ENCODE assay signal across 2 cellular contexts in the genomic region with DNA sequence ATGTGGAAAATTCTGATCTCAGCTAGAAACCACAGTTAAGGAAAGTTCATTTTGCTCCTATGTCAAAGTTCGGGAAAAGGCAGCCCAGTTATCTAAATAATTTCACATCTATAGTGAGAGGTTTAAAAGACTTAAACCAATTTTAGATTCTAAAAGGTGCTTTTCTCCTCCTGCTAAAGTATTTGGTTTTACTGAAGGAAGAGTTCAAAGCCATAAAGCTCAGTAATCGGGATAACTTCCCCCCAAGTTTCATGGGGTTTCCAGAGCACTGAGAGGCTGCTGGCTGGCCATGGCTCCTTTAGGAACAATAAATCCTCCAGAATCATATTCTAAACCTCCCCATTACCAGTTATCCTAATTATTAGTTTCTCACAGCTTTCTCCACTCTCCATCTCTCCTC.
TF ChIP-seq lines count a peak whose summit lies in the region.

No MANE protein-coding gene starts in this region.

TF ChIP-seq in GM23338, 12 proteins besides CTCF, POLR2A, EP300 and RAD21 (continued from another document):
- TF ChIP-seq, protein P1, sequence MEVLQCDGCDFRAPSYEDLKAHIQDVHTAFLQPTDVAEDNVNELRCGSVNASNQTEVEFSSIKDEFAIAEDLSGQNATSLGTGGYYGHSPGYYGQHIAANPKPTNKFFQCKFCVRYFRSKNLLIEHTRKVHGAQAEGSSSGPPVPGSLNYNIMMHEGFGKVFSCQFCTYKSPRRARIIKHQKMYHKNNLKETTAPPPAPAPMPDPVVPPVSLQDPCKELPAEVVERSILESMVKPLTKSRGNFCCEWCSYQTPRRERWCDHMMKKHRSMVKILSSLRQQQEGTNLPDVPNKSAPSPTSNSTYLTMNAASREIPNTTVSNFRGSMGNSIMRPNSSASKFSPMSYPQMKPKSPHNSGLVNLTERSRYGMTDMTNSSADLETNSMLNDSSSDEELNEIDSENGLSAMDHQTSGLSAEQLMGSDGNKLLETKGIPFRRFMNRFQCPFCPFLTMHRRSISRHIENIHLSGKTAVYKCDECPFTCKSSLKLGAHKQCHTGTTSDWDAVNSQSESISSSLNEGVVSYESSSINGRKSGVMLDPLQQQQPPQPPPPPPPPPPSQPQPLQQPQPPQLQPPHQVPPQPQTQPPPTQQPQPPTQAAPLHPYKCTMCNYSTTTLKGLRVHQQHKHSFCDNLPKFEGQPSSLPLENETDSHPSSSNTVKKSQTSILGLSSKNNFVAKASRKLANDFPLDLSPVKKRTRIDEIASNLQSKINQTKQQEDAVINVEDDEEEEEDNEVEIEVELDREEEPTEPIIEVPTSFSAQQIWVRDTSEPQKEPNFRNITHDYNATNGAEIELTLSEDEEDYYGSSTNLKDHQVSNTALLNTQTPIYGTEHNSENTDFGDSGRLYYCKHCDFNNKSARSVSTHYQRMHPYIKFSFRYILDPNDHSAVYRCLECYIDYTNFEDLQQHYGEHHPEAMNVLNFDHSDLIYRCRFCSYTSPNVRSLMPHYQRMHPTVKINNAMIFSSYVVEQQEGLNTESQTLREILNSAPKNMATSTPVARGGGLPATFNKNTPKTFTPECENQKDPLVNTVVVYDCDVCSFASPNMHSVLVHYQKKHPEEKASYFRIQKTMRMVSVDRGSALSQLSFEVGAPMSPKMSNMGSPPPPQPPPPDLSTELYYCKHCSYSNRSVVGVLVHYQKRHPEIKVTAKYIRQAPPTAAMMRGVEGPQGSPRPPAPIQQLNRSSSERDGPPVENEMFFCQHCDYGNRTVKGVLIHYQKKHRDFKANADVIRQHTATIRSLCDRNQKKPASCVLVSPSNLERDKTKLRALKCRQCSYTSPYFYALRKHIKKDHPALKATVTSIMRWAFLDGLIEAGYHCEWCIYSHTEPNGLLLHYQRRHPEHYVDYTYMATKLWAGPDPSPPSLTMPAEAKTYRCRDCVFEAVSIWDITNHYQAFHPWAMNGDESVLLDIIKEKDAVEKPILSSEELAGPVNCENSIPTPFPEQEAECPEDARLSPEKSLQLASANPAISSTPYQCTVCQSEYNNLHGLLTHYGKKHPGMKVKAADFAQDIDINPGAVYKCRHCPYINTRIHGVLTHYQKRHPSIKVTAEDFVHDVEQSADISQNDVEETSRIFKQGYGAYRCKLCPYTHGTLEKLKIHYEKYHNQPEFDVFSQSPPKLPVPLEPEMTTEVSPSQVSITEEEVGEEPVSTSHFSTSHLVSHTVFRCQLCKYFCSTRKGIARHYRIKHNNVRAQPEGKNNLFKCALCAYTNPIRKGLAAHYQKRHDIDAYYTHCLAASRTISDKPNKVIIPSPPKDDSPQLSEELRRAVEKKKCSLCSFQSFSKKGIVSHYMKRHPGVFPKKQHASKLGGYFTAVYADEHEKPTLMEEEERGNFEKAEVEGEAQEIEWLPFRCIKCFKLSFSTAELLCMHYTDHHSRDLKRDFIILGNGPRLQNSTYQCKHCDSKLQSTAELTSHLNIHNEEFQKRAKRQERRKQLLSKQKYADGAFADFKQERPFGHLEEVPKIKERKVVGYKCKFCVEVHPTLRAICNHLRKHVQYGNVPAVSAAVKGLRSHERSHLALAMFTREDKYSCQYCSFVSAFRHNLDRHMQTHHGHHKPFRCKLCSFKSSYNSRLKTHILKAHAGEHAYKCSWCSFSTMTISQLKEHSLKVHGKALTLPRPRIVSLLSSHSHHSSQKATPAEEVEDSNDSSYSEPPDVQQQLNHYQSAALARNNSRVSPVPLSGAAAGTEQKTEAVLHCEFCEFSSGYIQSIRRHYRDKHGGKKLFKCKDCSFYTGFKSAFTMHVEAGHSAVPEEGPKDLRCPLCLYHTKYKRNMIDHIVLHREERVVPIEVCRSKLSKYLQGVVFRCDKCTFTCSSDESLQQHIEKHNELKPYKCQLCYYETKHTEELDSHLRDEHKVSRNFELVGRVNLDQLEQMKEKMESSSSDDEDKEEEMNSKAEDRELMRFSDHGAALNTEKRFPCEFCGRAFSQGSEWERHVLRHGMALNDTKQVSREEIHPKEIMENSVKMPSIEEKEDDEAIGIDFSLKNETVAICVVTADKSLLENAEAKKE (CRISPR knock-in tag; IDR thresholded peaks at IDR 0.05) = no peak
- no peak for TF ChIP-seq ZNF331 (CRISPR knock-in tag; IDR thresholded peaks at IDR 0.05; ENCODE audit: low read depth)
- TF ChIP-seq, protein P2, sequence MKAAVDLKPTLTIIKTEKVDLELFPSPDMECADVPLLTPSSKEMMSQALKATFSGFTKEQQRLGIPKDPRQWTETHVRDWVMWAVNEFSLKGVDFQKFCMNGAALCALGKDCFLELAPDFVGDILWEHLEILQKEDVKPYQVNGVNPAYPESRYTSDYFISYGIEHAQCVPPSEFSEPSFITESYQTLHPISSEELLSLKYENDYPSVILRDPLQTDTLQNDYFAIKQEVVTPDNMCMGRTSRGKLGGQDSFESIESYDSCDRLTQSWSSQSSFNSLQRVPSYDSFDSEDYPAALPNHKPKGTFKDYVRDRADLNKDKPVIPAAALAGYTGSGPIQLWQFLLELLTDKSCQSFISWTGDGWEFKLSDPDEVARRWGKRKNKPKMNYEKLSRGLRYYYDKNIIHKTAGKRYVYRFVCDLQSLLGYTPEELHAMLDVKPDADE (IDR thresholded peaks at IDR 0.05) = no peak
- TF ChIP-seq STAT1 (IDR thresholded peaks at IDR 0.05; ENCODE audit: unreplicated experiment) = no peak
- TF ChIP-seq NANOG (IDR thresholded peaks at IDR 0.05; ENCODE audit: borderline replicate concordance) = no peak
- no peak for TF ChIP-seq EZH2 (IDR thresholded peaks at IDR 0.05; ENCODE audit: low read depth, unreplicated experiment)
- TF ChIP-seq, protein P3, sequence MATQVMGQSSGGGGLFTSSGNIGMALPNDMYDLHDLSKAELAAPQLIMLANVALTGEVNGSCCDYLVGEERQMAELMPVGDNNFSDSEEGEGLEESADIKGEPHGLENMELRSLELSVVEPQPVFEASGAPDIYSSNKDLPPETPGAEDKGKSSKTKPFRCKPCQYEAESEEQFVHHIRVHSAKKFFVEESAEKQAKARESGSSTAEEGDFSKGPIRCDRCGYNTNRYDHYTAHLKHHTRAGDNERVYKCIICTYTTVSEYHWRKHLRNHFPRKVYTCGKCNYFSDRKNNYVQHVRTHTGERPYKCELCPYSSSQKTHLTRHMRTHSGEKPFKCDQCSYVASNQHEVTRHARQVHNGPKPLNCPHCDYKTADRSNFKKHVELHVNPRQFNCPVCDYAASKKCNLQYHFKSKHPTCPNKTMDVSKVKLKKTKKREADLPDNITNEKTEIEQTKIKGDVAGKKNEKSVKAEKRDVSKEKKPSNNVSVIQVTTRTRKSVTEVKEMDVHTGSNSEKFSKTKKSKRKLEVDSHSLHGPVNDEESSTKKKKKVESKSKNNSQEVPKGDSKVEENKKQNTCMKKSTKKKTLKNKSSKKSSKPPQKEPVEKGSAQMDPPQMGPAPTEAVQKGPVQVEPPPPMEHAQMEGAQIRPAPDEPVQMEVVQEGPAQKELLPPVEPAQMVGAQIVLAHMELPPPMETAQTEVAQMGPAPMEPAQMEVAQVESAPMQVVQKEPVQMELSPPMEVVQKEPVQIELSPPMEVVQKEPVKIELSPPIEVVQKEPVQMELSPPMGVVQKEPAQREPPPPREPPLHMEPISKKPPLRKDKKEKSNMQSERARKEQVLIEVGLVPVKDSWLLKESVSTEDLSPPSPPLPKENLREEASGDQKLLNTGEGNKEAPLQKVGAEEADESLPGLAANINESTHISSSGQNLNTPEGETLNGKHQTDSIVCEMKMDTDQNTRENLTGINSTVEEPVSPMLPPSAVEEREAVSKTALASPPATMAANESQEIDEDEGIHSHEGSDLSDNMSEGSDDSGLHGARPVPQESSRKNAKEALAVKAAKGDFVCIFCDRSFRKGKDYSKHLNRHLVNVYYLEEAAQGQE (IDR thresholded peaks at IDR 0.05; ENCODE audit: unreplicated experiment) = no peak
- TF ChIP-seq EZH2phosphoT487 (IDR thresholded peaks at IDR 0.05; ENCODE audit: unreplicated experiment) = no peak

TF ChIP-seq in neural cell, 6 proteins besides CTCF, POLR2A, EP300 and RAD21 (continued from another document):
- TF ChIP-seq, protein P3 (IDR thresholded peaks at IDR 0.05; ENCODE audit: borderline replicate concordance) = no peak
- no peak for TF ChIP-seq EZH2 (IDR thresholded peaks at IDR 0.05; ENCODE audit: borderline replicate concordance, insufficient read depth, low read length, poor library complexity, severe bottlenecking)
